28 cellular contexts compared by ENCODE assay signal in genomic region chr9:135371535-135371934, GRCh38.
"Had no signal": no experiment of that assay in that cellular context is flagged by ENCODE, and none has a peak within 500 bp of the region (broad histone marks: within the 10 kb centered on the region; RNA-seq: fewer than 3 reads in every experiment).

No MANE protein-coding gene starts in this region.

- H3K4me1 Mint-ChIP-seq: activated CD4-positive, alpha-beta memory T cell treated with anti-CD3 and anti-CD28 coated beads, Interleukin-2, amount 10 ng/mL, durations not matched to agents 7 days and 5 days; activated CD4-positive, alpha-beta T cell treated with anti-CD3 and anti-CD28 coated beads for 36 hours; activated CD4-positive, alpha-beta T cell treated with anti-CD3 and anti-CD28 coated beads, Interleukin-2, amount 10 ng/mL, durations not matched to agents 7 days and 5 days; activated naive CD4-positive, alpha-beta T cell treated with anti-CD3 and anti-CD28 coated beads, Interleukin-2, amount 10 ng/mL, durations not matched to agents 7 days and 5 days; activated naive CD8-positive, alpha-beta T cell treated with anti-CD3 and anti-CD28 coated beads, Interleukin-2, amount 10 ng/mL, durations not matched to agents 7 days and 5 days; central memory CD8-positive, alpha-beta T cell; T-helper 17 cell had no signal

- H3K4me3 Mint-ChIP-seq: activated CD4-positive, alpha-beta memory T cell treated with anti-CD3 and anti-CD28 coated beads, Interleukin-2, amount 10 ng/mL, durations not matched to agents 7 days and 5 days; activated CD4-positive, alpha-beta T cell treated with anti-CD3 and anti-CD28 coated beads for 36 hours; activated CD4-positive, alpha-beta T cell treated with anti-CD3 and anti-CD28 coated beads, Interleukin-2, amount 10 ng/mL, durations not matched to agents 7 days and 5 days; activated naive CD4-positive, alpha-beta T cell treated with anti-CD3 and anti-CD28 coated beads, Interleukin-2, amount 10 ng/mL, durations not matched to agents 7 days and 5 days; activated naive CD8-positive, alpha-beta T cell treated with anti-CD3 and anti-CD28 coated beads, Interleukin-2, amount 10 ng/mL, durations not matched to agents 7 days and 5 days; activated T-cell treated with anti-CD3 and anti-CD28 coated beads, Interleukin-2, amount 50 U/mL, for 24 hours; activated T-cell treated with anti-CD3 and anti-CD28 coated beads, Interleukin-2, amount 50 U/mL, for 72 hours; central memory CD8-positive, alpha-beta T cell; dendritic cell treated with granulocyte-macrophage colony-stimulating factor and Interleukin-4, amounts not matched to agents 40 ng/mL and 50 ng/mL, for 4 days; endodermal cell; T-helper 17 cell; T-helper 2 cell treated with Interferon-gamma antibody and Interleukin-4, amounts not matched to agents 5 μg/mL and 100 μg/mL, for 36 hours had no signal

- H3K9me3 ChIP-seq: ascending aorta had no signal

- H3K27ac Mint-ChIP-seq: activated CD4-positive, alpha-beta memory T cell treated with anti-CD3 and anti-CD28 coated beads, Interleukin-2, amount 10 ng/mL, durations not matched to agents 7 days and 5 days; activated CD4-positive, alpha-beta T cell treated with anti-CD3 and anti-CD28 coated beads for 36 hours; activated CD4-positive, alpha-beta T cell treated with anti-CD3 and anti-CD28 coated beads, Interleukin-2, amount 10 ng/mL, durations not matched to agents 7 days and 5 days; activated naive CD4-positive, alpha-beta T cell treated with anti-CD3 and anti-CD28 coated beads, Interleukin-2, amount 10 ng/mL, durations not matched to agents 7 days and 5 days; activated naive CD4-positive, alpha-beta T cell treated with anti-CD3 and anti-CD28 coated beads, Interleukin-2, amount 50 U/mL, for 72 hours; activated naive CD8-positive, alpha-beta T cell treated with anti-CD3 and anti-CD28 coated beads, Interleukin-2, amount 10 ng/mL, durations not matched to agents 7 days and 5 days; activated T-cell treated with anti-CD3 and anti-CD28 coated beads, Interleukin-2, amount 50 U/mL, for 24 hours; activated T-cell treated with anti-CD3 and anti-CD28 coated beads, Interleukin-2, amount 50 U/mL, for 72 hours; dendritic cell treated with granulocyte-macrophage colony-stimulating factor and Interleukin-4, amounts not matched to agents 40 ng/mL and 50 ng/mL, for 4 days; endodermal cell; T-helper 17 cell; T-helper 2 cell treated with Interferon-gamma antibody and Interleukin-4, amounts not matched to agents 5 μg/mL and 100 μg/mL, for 36 hours had no signal

- H3K4me3 ChIP-seq: ascending aorta, coronary artery, dorsolateral prefrontal cortex had no signal

- H3K9me3 Mint-ChIP-seq: activated CD4-positive, alpha-beta memory T cell treated with anti-CD3 and anti-CD28 coated beads, Interleukin-2, amount 10 ng/mL, durations not matched to agents 7 days and 5 days; activated CD4-positive, alpha-beta T cell treated with anti-CD3 and anti-CD28 coated beads, Interleukin-2, amount 10 ng/mL, durations not matched to agents 7 days and 5 days; activated naive CD4-positive, alpha-beta T cell treated with anti-CD3 and anti-CD28 coated beads, Interleukin-2, amount 10 ng/mL, durations not matched to agents 7 days and 5 days; activated naive CD4-positive, alpha-beta T cell treated with anti-CD3 and anti-CD28 coated beads, Interleukin-2, amount 50 U/mL, for 72 hours; activated naive CD8-positive, alpha-beta T cell treated with anti-CD3 and anti-CD28 coated beads, Interleukin-2, amount 10 ng/mL, durations not matched to agents 7 days and 5 days; activated T-cell treated with anti-CD3 and anti-CD28 coated beads, Interleukin-2, amount 50 U/mL, for 24 hours; activated T-cell treated with anti-CD3 and anti-CD28 coated beads, Interleukin-2, amount 50 U/mL, for 72 hours; central memory CD8-positive, alpha-beta T cell; dendritic cell treated with granulocyte-macrophage colony-stimulating factor and Interleukin-4, amounts not matched to agents 40 ng/mL and 50 ng/mL, for 4 days; endodermal cell; T-helper 2 cell treated with Interferon-gamma antibody and Interleukin-4, amounts not matched to agents 5 μg/mL and 100 μg/mL, for 36 hours had no signal

- H3K36me3 ChIP-seq: ascending aorta, brain microvascular endothelial cell had no signal

- H3K27me3 ChIP-seq: ascending aorta, brain microvascular endothelial cell had no signal

- DNase-seq: activated CD4-positive, alpha-beta memory T cell treated with anti-CD3 and anti-CD28 coated beads, Interleukin-2, amount 10 ng/mL, durations not matched to agents 7 days and 5 days; activated CD4-positive, alpha-beta T cell treated with anti-CD3 and anti-CD28 coated beads for 36 hours; activated CD4-positive, alpha-beta T cell treated with anti-CD3 and anti-CD28 coated beads, Interleukin-2, amount 10 ng/mL, durations not matched to agents 7 days and 5 days; activated CD4-positive, alpha-beta T cell treated with anti-CD3 and anti-CD28 coated beads, Interleukin-2, amount 50 U/mL, for 4 hours; activated CD4-positive, CD25-positive, alpha-beta regulatory T cell; activated CD4-positive, CD25-positive, alpha-beta regulatory T cell treated with anti-CD3 and anti-CD28 coated beads, Interleukin-2, amount 50 U/mL, for 72 hours; activated CD8-positive, alpha-beta memory T cell treated with anti-CD3 and anti-CD28 coated beads, Interleukin-2, amount 50 U/mL, for 48 hours; activated gamma-delta T cell; activated naive CD4-positive, alpha-beta T cell; activated naive CD4-positive, alpha-beta T cell treated with anti-CD3 and anti-CD28 coated beads, Interleukin-2, amount 10 ng/mL, durations not matched to agents 7 days and 5 days; activated naive CD8-positive, alpha-beta T cell treated with anti-CD3 and anti-CD28 coated beads, Interleukin-2, amount 10 ng/mL, durations not matched to agents 7 days and 5 days; activated T-cell treated with anti-CD3 and anti-CD28 coated beads for 4 hours; activated T-cell treated with anti-CD3 and anti-CD28 coated beads, Interleukin-2, amount 50 U/mL, for 24 hours; activated T-cell treated with anti-CD3 and anti-CD28 coated beads, Interleukin-2, amount 50 U/mL, for 72 hours; brain microvascular endothelial cell; effector memory CD4-positive, alpha-beta T cell; endodermal cell; foreskin fibroblast; head of caudate nucleus; T-helper 17 cell; T1000 had no signal

- H3K4me1 ChIP-seq: ascending aorta had no signal

- H3K36me3 Mint-ChIP-seq: activated naive CD4-positive, alpha-beta T cell treated with anti-CD3 and anti-CD28 coated beads, Interleukin-2, amount 10 ng/mL, durations not matched to agents 7 days and 5 days; activated naive CD4-positive, alpha-beta T cell treated with anti-CD3 and anti-CD28 coated beads, Interleukin-2, amount 50 U/mL, for 72 hours; activated naive CD8-positive, alpha-beta T cell treated with anti-CD3 and anti-CD28 coated beads, Interleukin-2, amount 10 ng/mL, durations not matched to agents 7 days and 5 days had no signal

- H3K27ac ChIP-seq: ascending aorta, brain microvascular endothelial cell, coronary artery had no signal

- H3K27me3 Mint-ChIP-seq: activated CD4-positive, alpha-beta memory T cell treated with anti-CD3 and anti-CD28 coated beads, Interleukin-2, amount 10 ng/mL, durations not matched to agents 7 days and 5 days; activated CD4-positive, alpha-beta T cell treated with anti-CD3 and anti-CD28 coated beads for 36 hours; activated CD4-positive, alpha-beta T cell treated with anti-CD3 and anti-CD28 coated beads, Interleukin-2, amount 10 ng/mL, durations not matched to agents 7 days and 5 days; activated naive CD4-positive, alpha-beta T cell treated with anti-CD3 and anti-CD28 coated beads, Interleukin-2, amount 10 ng/mL, durations not matched to agents 7 days and 5 days; activated naive CD8-positive, alpha-beta T cell treated with anti-CD3 and anti-CD28 coated beads, Interleukin-2, amount 10 ng/mL, durations not matched to agents 7 days and 5 days; activated T-cell treated with anti-CD3 and anti-CD28 coated beads, Interleukin-2, amount 50 U/mL, for 24 hours; dendritic cell treated with granulocyte-macrophage colony-stimulating factor and Interleukin-4, amounts not matched to agents 40 ng/mL and 50 ng/mL, for 4 days had no signal
